ENCODE assay signal across 8 cellular contexts in genomic region chr10:68348265-68348741, GRCh38. TPM values are rescaled to one million over a fixed set of nuclear protein-coding genes. Genes with fewer than 3 reads are reported as not detected.
DNase-seq lines count a peak whose midpoint lies in the region; FAIRE-seq and TF ChIP-seq lines count a peak whose summit lies in the region.

No MANE protein-coding gene starts in this region.

- H2BK120ac ChIP-seq in mesenchymal stem cell (ENCODE audit: low read depth, low read length) = no peak overlapping the region

- no peak overlapping the region for H2AK5ac ChIP-seq in mesenchymal stem cell (ENCODE audit: low read length, severe bottlenecking)

- H3K4me1 ChIP-seq in mesenchymal stem cell (ENCODE audit: control insufficient read depth, insufficient read depth, low read depth, low read length) (no peaks in the 10 kb centered on the region), tibial artery (no peaks in the 10 kb centered on the region)

- H3K14ac ChIP-seq in mesenchymal stem cell (ENCODE audit: low read length in 2 of 2) = no peak overlapping the region

- no peak overlapping the region for H3K18ac ChIP-seq in mesenchymal stem cell (ENCODE audit: low read depth in 1 of 2, low read length in 2 of 2)

- H4K8ac ChIP-seq in mesenchymal stem cell (ENCODE audit: low read length) = no peak overlapping the region

- no peak overlapping the region for H3K9ac ChIP-seq in mesenchymal stem cell (ENCODE audit: low read length)

- H4K91ac ChIP-seq in mesenchymal stem cell (ENCODE audit: low read length) = no peak overlapping the region

- H2BK12ac ChIP-seq in mesenchymal stem cell (ENCODE audit: low read length in 2 of 2) = no peak overlapping the region

- peaks cover 3% of the 10 kb centered on the region for H3K79me1 ChIP-seq in mesenchymal stem cell (replicated peaks; ENCODE audit: low read length, poor library complexity, severe bottlenecking)

- WGBS in mesenchymal stem cell = 38% methylated on average over 2 of the region's 2 CpGs

- no peak overlapping the region for H2BK5ac ChIP-seq in mesenchymal stem cell (ENCODE audit: low read depth, low read length, poor library complexity, severe bottlenecking)

- no peaks in the 10 kb centered on the region for H3K27me3 ChIP-seq in WERI-Rb-1 (ENCODE audit: insufficient read depth, low read depth, severe bottlenecking)
- H3K27me3 ChIP-seq in mesenchymal stem cell (ENCODE audit: control insufficient read depth in 1 of 2, insufficient read depth in 1 of 2, low read length in 2 of 2) = no peaks in the 10 kb centered on the region
- no peaks in the 10 kb centered on the region for H3K27me3 ChIP-seq in tibial artery

- H3K4me3 ChIP-seq in WERI-Rb-1 (ENCODE audit: low read depth, low read length) = no peak overlapping the region
- H3K4me3 ChIP-seq in choroid plexus epithelial cell (ENCODE audit: low read depth, low read length) = no peak overlapping the region
- no peak overlapping the region for H3K4me3 ChIP-seq in mesenchymal stem cell (ENCODE audit: insufficient read depth in 1 of 2, low read depth in 1 of 2, low read length in 2 of 2)
- H3K4me3 ChIP-seq in tibial artery = no peak overlapping the region

- H3K27ac ChIP-seq in WERI-Rb-1 = no peak overlapping the region; the same call in 1 of the 2 replicates
- no peak overlapping the region for H3K27ac ChIP-seq in mesenchymal stem cell (ENCODE audit: low read length, poor library complexity, severe bottlenecking)
- H3K27ac ChIP-seq in tibial artery = no peak overlapping the region

- no peak overlapping the region for H3K4me2 ChIP-seq in mesenchymal stem cell (ENCODE audit: low read length, poor library complexity, severe bottlenecking)

- TF ChIP-seq CTCF in AG09319 (IDR thresholded peaks at IDR 0.05; ENCODE audit: low read depth, low read length) = peak; percentile 78
- TF ChIP-seq CTCF in WERI-Rb-1 (IDR thresholded peaks at IDR 0.05; ENCODE audit: low read depth, low read length) = peak; percentile 89
- TF ChIP-seq CTCF in choroid plexus epithelial cell (conservative IDR thresholded peaks at IDR 0.05; ENCODE audit: low read depth, low read length) = peak; percentile 83
- peak; percentile 44 to 61 for TF ChIP-seq CTCF in tibial artery (IDR thresholded peaks at IDR 0.05)

- no peak overlapping the region for H3K4ac ChIP-seq in mesenchymal stem cell (ENCODE audit: low read depth in 1 of 2, low read length in 2 of 2)

- H3K23ac ChIP-seq in mesenchymal stem cell (ENCODE audit: low read length in 2 of 2) = no peak overlapping the region

- DNase-seq in AG09319 (ENCODE audit: extremely low read depth, low read depth) (no peak), GM12892 (ENCODE audit: insufficient read length) (peak; percentile 19), LoVo (ENCODE audit: low spot score) (peak; percentile 40), WERI-Rb-1 (peak; percentile 53), choroid plexus epithelial cell (ENCODE audit: low read depth) (peak; percentile 78), mesenchymal stem cell (peak; percentile 65), tibial artery (no peak), cerebellar nuclear complex (lab: John Stamatoyannopoulos, UW) (no peak)

- TF ChIP-seq POLR2A in GM12892 (IDR thresholded peaks at IDR 0.05; ENCODE audit: low read depth, low read length) = no peak

- H2BK15ac ChIP-seq in mesenchymal stem cell (ENCODE audit: low read depth, poor library complexity, severe bottlenecking) = no peak overlapping the region

- H3K36me3 ChIP-seq in WERI-Rb-1 (peaks cover 63% of the 10 kb centered on the region), mesenchymal stem cell (ENCODE audit: control insufficient read depth in 1 of 2, insufficient read depth in 2 of 2, low read depth in 1 of 2, low read length in 2 of 2) (peaks cover 16 to 66% of the 10 kb centered on the region in 2 experiments), tibial artery (peaks cover 41 to 93% (median 56%) of the 10 kb centered on the region in 3 donors)

- H2AFZ ChIP-seq in mesenchymal stem cell (ENCODE audit: low read depth, low read length) = no peak overlapping the region

- intact Hi-C loops in tibial artery (cut with DNase I; ENCODE audit: low total_unique reads) = no loop called here

- FAIRE-seq in GM12892 (lab: Jason Lieb, UNC) = peak; percentile 42

- H3K9me3 ChIP-seq in WERI-Rb-1 (ENCODE audit: severe bottlenecking) (no peaks in the 10 kb centered on the region), mesenchymal stem cell (ENCODE audit: control insufficient read depth, low read length) (no peaks in the 10 kb centered on the region), tibial artery (no peaks in the 10 kb centered on the region)

RNA-seq across cellular contexts. Expression of gene PBLD, which starts 15.6 kb away (rescaled TPM):
- polyA plus RNA-seq in GM12892 (2012; ENCODE audit: missing spikeins) = 1.8 TPM
- 7.4 TPM for polyA plus RNA-seq in mesenchymal stem cell (2013, experiment 1 of 2)
- 6.2 TPM for polyA plus RNA-seq in mesenchymal stem cell (2013, experiment 2 of 2)

RNA-seq across cellular contexts. Expression of gene HNRNPH3, which starts 16.4 kb away (rescaled TPM):
- polyA plus RNA-seq in GM12892 (2012; ENCODE audit: missing spikeins) = 153 TPM
- polyA plus RNA-seq in mesenchymal stem cell (2013, experiment 1 of 2) = 81.8 TPM
- 81.2 TPM for polyA plus RNA-seq in mesenchymal stem cell (2013, experiment 2 of 2)

RNA-seq across cellular contexts. Expression of gene RUFY2, which starts 58.8 kb away (rescaled TPM):
- 6.6 TPM for polyA plus RNA-seq in GM12892 (2012; ENCODE audit: missing spikeins)
- polyA plus RNA-seq in mesenchymal stem cell (2013, experiment 1 of 2) = 16.7 TPM
- polyA plus RNA-seq in mesenchymal stem cell (2013, experiment 2 of 2) = 17.8 TPM

Comparison
In these comparisons a context has a peak if more than half of its experiments do, and no peak if none do; other contexts are left out.
1. DNase-seq: peak in GM12892 (single experiment), LoVo (single experiment), WERI-Rb-1 (single experiment), choroid plexus epithelial cell (single experiment) and mesenchymal stem cell (single experiment); none in AG09319 (single experiment), tibial artery (0 of 2) and cerebellar nuclear complex (0 of 2).
2. Peak in every context shown above with its lines, with median percentiles within 50 percentile points of each other: CTCF ChIP-seq.